13 cellular contexts compared by ENCODE assay signal in the genomic region with DNA sequence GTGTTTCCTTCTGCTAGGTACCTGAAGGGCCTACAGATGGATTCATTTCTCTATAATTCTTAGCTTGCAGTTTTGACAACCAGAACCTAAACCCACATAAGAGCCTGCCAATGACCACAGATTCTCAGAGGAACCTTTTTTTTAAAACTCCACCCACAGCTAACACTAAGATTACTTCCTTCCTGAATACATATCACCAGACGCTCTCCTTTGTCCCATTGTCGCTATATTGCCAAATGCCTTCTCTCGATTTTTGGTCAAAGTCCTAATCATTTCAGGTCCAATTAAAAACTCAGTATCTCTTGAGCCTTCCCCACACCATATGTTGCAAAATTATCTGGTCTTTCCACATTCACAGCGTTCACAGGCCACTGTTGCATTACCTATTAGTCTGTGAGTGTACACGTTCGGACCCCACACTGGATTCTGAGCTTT. TPM values are rescaled to one million over a fixed set of nuclear protein-coding genes. Genes with fewer than 3 reads are reported as not detected.
DNase-seq lines count a peak whose midpoint lies in the region; ATAC-seq and TF ChIP-seq lines count a peak whose summit lies in the region.
"Had no signal": no experiment of that assay in that cellular context is flagged by ENCODE, and none has a peak within 500 bp of the region (broad histone marks: within the 10 kb centered on the region; RNA-seq: fewer than 3 reads in every experiment).

No MANE protein-coding gene starts in this region.

- peaks cover 23% of the 10 kb centered on the region for H3K4me1 ChIP-seq in CD8-positive, alpha-beta memory T cell (ENCODE audit: insufficient read depth, low read length)
- H3K4me1 ChIP-seq in ovary (ENCODE audit: insufficient read depth): peaks cover 2% of the 10 kb centered on the region

- DNase-seq in CD8-positive, alpha-beta memory T cell: peak in 2 of 5 donors; percentile 71 to 75
- no peak for DNase-seq in T-helper 2 cell treated with Interferon-gamma antibody and Interleukin-4, amounts not matched to agents 5 μg/mL and 100 μg/mL, for 36 hours (ENCODE audit: low spot score)
- DNase-seq in memory B cell (ENCODE audit: low spot score in 2 of 2): peak in 1 of 2 donors; percentile 30
- no peak for DNase-seq in stimulated activated CD4-positive, alpha-beta T cell treated with anti-CD3 and anti-CD28 coated beads, Interleukin-1b, Interleukin-23, amount 100 ng/mL, for 48 hours
- no peak for DNase-seq in KG1 (lab: John Stamatoyannopoulos, UW)
- DNase-seq in ovary: no peak
- DNase-seq: NCI-H2081 treated with DMSO at 0.1 percent for 48 hours, RPMI8226, trophoblast cell had no signal

- no peaks in the 10 kb centered on the region for H3K27me3 ChIP-seq in CD8-positive, alpha-beta memory T cell (ENCODE audit: insufficient read depth, low read length, poor library complexity, severe bottlenecking)
- no peaks in the 10 kb centered on the region for H3K27me3 ChIP-seq in ovary
- H3K27me3 ChIP-seq: pancreas had no signal

- peaks cover 0 to 2% (median 0%) of the 10 kb centered on the region in 3 donors for H3K36me3 Mint-ChIP-seq in CD8-positive, alpha-beta memory T cell
- H3K36me3 Mint-ChIP-seq in T-helper 2 cell treated with Interferon-gamma antibody and Interleukin-4, amounts not matched to agents 5 μg/mL and 100 μg/mL, for 36 hours (ENCODE audit: low read depth): peaks cover 38% of the 10 kb centered on the region
- peaks cover 3% of the 10 kb centered on the region for H3K36me3 Mint-ChIP-seq in memory B cell

- no peak for TF ChIP-seq EP300 in ovary (IDR thresholded peaks at IDR 0.05)

- H3K9me3 ChIP-seq in CD8-positive, alpha-beta memory T cell (ENCODE audit: low read length): no peaks in the 10 kb centered on the region
- H3K9me3 ChIP-seq in ovary: peaks cover 0 to 4% of the 10 kb centered on the region in 2 donors
- H3K9me3 ChIP-seq: pancreas had no signal

- TF ChIP-seq POLR2A in ovary (IDR thresholded peaks at IDR 0.05): no peak

- intact Hi-C loops in ovary (cut with DNase I): no loop called here

- H3K9me3 Mint-ChIP-seq in CD8-positive, alpha-beta memory T cell: peaks cover 0 to 4% (median 0%) of the 10 kb centered on the region in 5 donors
- peaks cover 25% of the 10 kb centered on the region for H3K9me3 Mint-ChIP-seq in T-helper 2 cell treated with Interferon-gamma antibody and Interleukin-4, amounts not matched to agents 5 μg/mL and 100 μg/mL, for 36 hours
- H3K9me3 Mint-ChIP-seq in memory B cell: peaks cover 2% of the 10 kb centered on the region

- ATAC-seq in HG02678 (IDR thresholded peaks at IDR 0.05; ENCODE audit: unreplicated experiment) (peak; percentile 71), memory B cell (ENCODE audit: low read depth) (peak; percentile 89), HG03280 (IDR thresholded peaks at IDR 0.05; ENCODE audit: unreplicated experiment) (no peak)

- H3K4me3 ChIP-seq in CD8-positive, alpha-beta memory T cell (ENCODE audit: low read length): peak overlapping the region; percentile 20
- H3K4me3 ChIP-seq in ovary: no peak overlapping the region
- H3K4me3 ChIP-seq: pancreas had no signal

- POLR2A ChIA-PET in CD8-positive, alpha-beta memory T cell (lab: Charles Lee): interaction anchor here (1.0 kb wide), 1 partner anchor 11 kb away, joined by 5 read pairs; no protein-coding TSS in a partner anchor

- H3K36me3 ChIP-seq in CD8-positive, alpha-beta memory T cell (ENCODE audit: insufficient read depth, low read length): no peaks in the 10 kb centered on the region
- no peaks in the 10 kb centered on the region for H3K36me3 ChIP-seq in ovary
- H3K36me3 ChIP-seq: pancreas had no signal

- H3K4me1 Mint-ChIP-seq in CD8-positive, alpha-beta memory T cell: peaks cover 46 to 62% (median 46%) of the 10 kb centered on the region in 3 donors
- H3K4me1 Mint-ChIP-seq in T-helper 2 cell treated with Interferon-gamma antibody and Interleukin-4, amounts not matched to agents 5 μg/mL and 100 μg/mL, for 36 hours (ENCODE audit: low read depth): peaks cover 30% of the 10 kb centered on the region
- H3K4me1 Mint-ChIP-seq in memory B cell: peaks cover 22% of the 10 kb centered on the region

- CTCF ChIA-PET in CD8-positive, alpha-beta memory T cell (lab: Charles Lee): interaction anchor here (1.2 kb wide), 1 partner anchor 38 kb away, joined by 4 read pairs; no protein-coding TSS in a partner anchor

- H3K4me3 Mint-ChIP-seq in CD8-positive, alpha-beta memory T cell: peak overlapping the region; percentile 35 to 86 (median 77)
- H3K4me3 Mint-ChIP-seq in T-helper 2 cell treated with Interferon-gamma antibody and Interleukin-4, amounts not matched to agents 5 μg/mL and 100 μg/mL, for 36 hours: peak overlapping the region; percentile 57
- H3K4me3 Mint-ChIP-seq in memory B cell: peak overlapping the region; percentile 35
- H3K4me3 Mint-ChIP-seq: brain had no signal

- WGBS in ovary, 3 donors: 89 to 94% (median 94%) methylated on average over 6 of the region's 6 CpGs

- no peaks in the 10 kb centered on the region for H3K27me3 Mint-ChIP-seq in CD8-positive, alpha-beta memory T cell
- no peaks in the 10 kb centered on the region for H3K27me3 Mint-ChIP-seq in T-helper 2 cell treated with Interferon-gamma antibody and Interleukin-4, amounts not matched to agents 5 μg/mL and 100 μg/mL, for 36 hours (ENCODE audit: low read depth)
- no peaks in the 10 kb centered on the region for H3K27me3 Mint-ChIP-seq in memory B cell
- H3K27me3 Mint-ChIP-seq: brain had no signal

- peak overlapping the region; percentile 48 to 93 (median 87) for H3K27ac Mint-ChIP-seq in CD8-positive, alpha-beta memory T cell
- peak overlapping the region; percentile 72 for H3K27ac Mint-ChIP-seq in T-helper 2 cell treated with Interferon-gamma antibody and Interleukin-4, amounts not matched to agents 5 μg/mL and 100 μg/mL, for 36 hours
- no peak overlapping the region for H3K27ac Mint-ChIP-seq in memory B cell
- H3K27ac Mint-ChIP-seq: brain had no signal

- H3K27ac ChIP-seq in CD8-positive, alpha-beta memory T cell (ENCODE audit: low read depth, low read length): no peak overlapping the region
- no peak overlapping the region for H3K27ac ChIP-seq in ovary
- H3K27ac ChIP-seq: pancreas had no signal

- TF ChIP-seq CTCF in ovary (IDR thresholded peaks at IDR 0.05): no peak

RNA-seq across cellular contexts. Expression of a gene that starts 12.4 kb away (rescaled TPM):
- 10 to 100 TPM; 13.2 TPM for total RNA-seq in CD8-positive, alpha-beta memory T cell
- 2.6 TPM for polyA plus RNA-seq in CD8-positive, alpha-beta memory T cell
- 10 to 100 TPM in 5 of 7 donors, 1 to 10 TPM in 2; 6.8 to 19.7 (median 14.5) TPM for total RNA-seq in ovary
- 10 to 100 TPM in 1 of 2 donors, 1 to 10 TPM in 1; 8.3 to 10.4 TPM for polyA plus RNA-seq in ovary
